Comparison of ENCODE assay signal across 8 cellular contexts in genomic region chr2:27582695-27583389, GRCh38. TPM values are rescaled to one million over a fixed set of nuclear protein-coding genes. Genes with fewer than 3 reads are reported as not detected.
DNase-seq lines count a peak whose midpoint lies in the region; FAIRE-seq and TF ChIP-seq lines count a peak whose summit lies in the region.

A gene with protein sequence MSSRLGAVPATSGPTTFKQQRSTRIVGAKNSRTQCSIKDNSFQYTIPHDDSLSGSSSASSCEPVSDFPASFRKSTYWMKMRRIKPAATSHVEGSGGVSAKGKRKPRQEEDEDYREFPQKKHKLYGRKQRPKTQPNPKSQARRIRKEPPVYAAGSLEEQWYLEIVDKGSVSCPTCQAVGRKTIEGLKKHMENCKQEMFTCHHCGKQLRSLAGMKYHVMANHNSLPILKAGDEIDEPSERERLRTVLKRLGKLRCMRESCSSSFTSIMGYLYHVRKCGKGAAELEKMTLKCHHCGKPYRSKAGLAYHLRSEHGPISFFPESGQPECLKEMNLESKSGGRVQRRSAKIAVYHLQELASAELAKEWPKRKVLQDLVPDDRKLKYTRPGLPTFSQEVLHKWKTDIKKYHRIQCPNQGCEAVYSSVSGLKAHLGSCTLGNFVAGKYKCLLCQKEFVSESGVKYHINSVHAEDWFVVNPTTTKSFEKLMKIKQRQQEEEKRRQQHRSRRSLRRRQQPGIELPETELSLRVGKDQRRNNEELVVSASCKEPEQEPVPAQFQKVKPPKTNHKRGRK (plus strand): TSS chr2:27583042. CDS start chr2:27583113, 71 bp downstream.

- no peak within 1 kb of the TSS for H2BK15ac ChIP-seq in H9 (ENCODE audit: low read depth, low read length)

- H2BK20ac ChIP-seq in H9 (ENCODE audit: low read depth, low read length, poor library complexity, severe bottlenecking), result no peak within 1 kb of the TSS

- no peak within 1 kb of the TSS for H3T11ph ChIP-seq in H9 (ENCODE audit: low read length)

- H3K23me2 ChIP-seq in H9 (ENCODE audit: insufficient read length, low read depth, low read length, poor library complexity, severe bottlenecking), result peaks cover 5% of the 10 kb centered on the region

- no peak within 1 kb of the TSS for H3K27ac ChIP-seq in H9 (ENCODE audit: insufficient read length, low read depth, low read length)

- H3K36me3 Mint-ChIP-seq in H9 (ENCODE audit: insufficient read depth in 1 of 3, low read depth in 3 of 3), result peaks cover 1 to 3% (median 2%) of the 10 kb centered on the region in 3 experiments; a peak in 5 of 7 replicates

- no CpG with 5 or more reads among the region's 38 CpGs for WGBS in H9 (ENCODE audit: extremely low coverage, insufficient read length, low lambda C conversion rate)

- H3K4me1 Mint-ChIP-seq in H9, result peaks cover 16 to 19% of the 10 kb centered on the region in 2 experiments

- TF ChIP-seq CTCF in H9 (conservative IDR thresholded peaks at IDR 0.05), result no peak

- H3K9me3 ChIP-seq in H9 (ENCODE audit: control insufficient read depth, low read depth, low read length), result no peaks in the 10 kb centered on the region
- H3K9me3 ChIP-seq in MG63, result no peaks in the 10 kb centered on the region
- peaks cover 11% of the 10 kb centered on the region for H3K9me3 ChIP-seq in neuron (ENCODE audit: low read length)

- H3K36me3 ChIP-seq in MG63 (0 out of 2 replicates have a peak, but pooled peaks cover 7% of the 10 kb centered on the region), neuron (ENCODE audit: insufficient read depth, low read length) (no peaks in the 10 kb centered on the region)

- no peak within 1 kb of the TSS for H2BK120ac ChIP-seq in H9 (ENCODE audit: low read depth, low read length, poor library complexity, severe bottlenecking)

- no peak within 1 kb of the TSS for H3K4ac ChIP-seq in H9 (ENCODE audit: low read depth, low read length)

- H2AK5ac ChIP-seq in H9 (ENCODE audit: insufficient read length, low read length), result no peak within 1 kb of the TSS

- H3K4me3 Mint-ChIP-seq in H9, result peak within 1 kb of the TSS; percentile 98 to 99

- no peak within 1 kb of the TSS for H2BK5ac ChIP-seq in H9 (ENCODE audit: insufficient read length, low read length)

- H4K8ac ChIP-seq in H9 (replicated peaks; ENCODE audit: insufficient read length, low read depth, low read length), result no peak within 1 kb of the TSS

- no peak within 1 kb of the TSS for H4K91ac ChIP-seq in H9 (ENCODE audit: insufficient read length, low read depth, low read length)

- DNase-seq in GDM1 (lab: John Stamatoyannopoulos, UW), result peak; percentile 86
- DNase-seq in H9, result peak; percentile 97
- DNase-seq in MG63, result peak; percentile 95
- peak; percentile 97 for DNase-seq in SIG-M5 treated with dmso at 0.1 percent for 504 hours (lab: John Stamatoyannopoulos, UW; ENCODE audit: unreplicated experiment)
- peak; percentile 69 for DNase-seq in activated gamma-delta T cell treated with Interleukin-2 at 50 U/mL for 16 hours
- DNase-seq in frontal cortex (ENCODE audit: low spot score in 2 of 2), result peak; percentile 54 to 83
- peak; percentile 66 for DNase-seq in stromal cell of bone marrow (ENCODE audit: low read depth)

- H4K20me1 ChIP-seq in H9 (ENCODE audit: control insufficient read depth, insufficient read depth, insufficient read length), result no peaks in the 10 kb centered on the region

- no peaks in the 10 kb centered on the region for H3K27me3 ChIP-seq in H9 (ENCODE audit: insufficient read depth, low read length)
- no peaks in the 10 kb centered on the region for H3K27me3 ChIP-seq in MG63
- no peaks in the 10 kb centered on the region for H3K27me3 ChIP-seq in neuron (ENCODE audit: insufficient read depth, low read length)

- H2AFZ ChIP-seq in H9 (ENCODE audit: low read length) (peak within 1 kb of the TSS; percentile 92), neuron (ENCODE audit: low read depth, low read length) (peak within 1 kb of the TSS; percentile 84)

- H3K79me2 ChIP-seq in H9 (ENCODE audit: insufficient read depth, low read length), result peaks cover 27% of the 10 kb centered on the region

- peak within 1 kb of the TSS; percentile 97 for H3K4me2 ChIP-seq in H9 (ENCODE audit: insufficient read depth, insufficient read length, low read length)

- H3K18ac ChIP-seq in H9 (ENCODE audit: insufficient read length, low read depth, low read length), result peak within 1 kb of the TSS; percentile 65

- H4K5ac ChIP-seq in H9 (ENCODE audit: insufficient read length, low read depth, low read length), result no peak within 1 kb of the TSS

- peak within 1 kb of the TSS; percentile 40 to 96 (median 74); a peak in 5 of 7 replicates for H3K27ac Mint-ChIP-seq in H9

- H2BK12ac ChIP-seq in H9 (ENCODE audit: insufficient read length, low read depth, low read length), result no peak within 1 kb of the TSS

- peak within 1 kb of the TSS; percentile 91 for H3K4me3 ChIP-seq in MG63
- peak within 1 kb of the TSS; percentile 85 for H3K4me3 ChIP-seq in neuron (ENCODE audit: low read length)

- H3K27me3 Mint-ChIP-seq in H9 (ENCODE audit: low read depth), result peaks cover 47% of the 10 kb centered on the region

- no peak within 1 kb of the TSS for H3K23ac ChIP-seq in H9 (ENCODE audit: insufficient read length, low read depth, low read length)

- peak within 1 kb of the TSS; percentile 82 for H3K9ac ChIP-seq in H9 (ENCODE audit: extremely low read depth, insufficient read length, low read length)

- H3K79me1 ChIP-seq in H9 (ENCODE audit: insufficient read depth, low read depth, low read length, poor library complexity, severe bottlenecking), result no peaks in the 10 kb centered on the region

- H3K9me3 Mint-ChIP-seq in H9, result peaks cover 10 to 19% of the 10 kb centered on the region in 2 experiments; a peak in 3 of 5 replicates

- H3K4me1 ChIP-seq in H9 (ENCODE audit: insufficient read depth, low read length), result 0 out of 2 replicates have a peak, but pooled peaks cover 2% of the 10 kb centered on the region
- peaks cover 12% of the 10 kb centered on the region for H3K4me1 ChIP-seq in neuron (ENCODE audit: insufficient read depth, low read length)

- peak within 1 kb of the TSS; percentile 68 for H3K14ac ChIP-seq in H9 (ENCODE audit: insufficient read depth, low read length)

- no peak for FAIRE-seq in frontal cortex (lab: Jason Lieb, UNC)

- H3K56ac ChIP-seq in H9 (ENCODE audit: insufficient read length, low read depth, low read length), result no peak within 1 kb of the TSS

RNA-seq across cellular contexts. Expression of the gene that starts here (rescaled TPM):
- total RNA-seq in H9 (2021) (35.6 and 38.2 TPM in 2 replicates), frontal cortex (49.3 TPM)
- 31.4 and 50.2 TPM in 2 replicates for total RNA-seq in MG63 (2014; rRNA removed; shearing (Covaris generic); ENCODE audit: low replicate concordance)
